Comparison of ENCODE assay signal across 22 cellular contexts in the genomic region with DNA sequence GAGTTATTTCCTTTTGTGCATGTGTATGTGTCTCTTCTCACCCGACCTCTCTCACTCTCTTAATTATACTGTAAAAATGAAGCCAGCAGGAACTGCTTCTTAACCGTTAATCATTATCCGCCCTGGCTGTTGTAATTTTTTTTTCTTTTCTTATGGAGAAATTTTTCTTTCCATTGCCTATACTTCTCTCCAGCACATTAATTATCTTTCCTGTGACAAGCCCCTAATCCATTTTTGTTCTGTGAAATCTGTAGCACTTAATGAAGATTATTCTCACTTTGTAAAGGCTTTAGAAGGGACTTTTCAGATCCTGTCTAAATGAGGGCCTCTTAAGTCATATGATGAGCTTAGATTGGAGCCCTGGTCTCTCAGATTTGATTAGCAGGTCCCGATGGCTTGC.
A peak's percentile ranks its signal among the peaks of the same experiment; 100 is the strongest.
DNase-seq lines count a peak whose midpoint lies in the region; ATAC-seq, FAIRE-seq and TF ChIP-seq lines count a peak whose summit lies in the region.
"Had no signal": no experiment of that assay in that cellular context is flagged by ENCODE, and none has a peak within 500 bp of the region (broad histone marks: within the 10 kb centered on the region; RNA-seq: fewer than 3 reads in every experiment).

No MANE protein-coding gene starts in this region.

- H3K27me3 ChIP-seq in endothelial cell of umbilical vein (ENCODE audit: control insufficient read depth in 2 of 2, insufficient read depth in 2 of 2, low read length in 2 of 2) = no peaks in the 10 kb centered on the region
- H3K27me3 ChIP-seq: BLaER1, body of pancreas, SJCRH30 had no signal

- peaks cover 34% of the 10 kb centered on the region for H3K4me1 ChIP-seq in endothelial cell of umbilical vein (ENCODE audit: control insufficient read depth, extremely low read depth, insufficient read depth, low read length)
- H3K4me1 ChIP-seq: BLaER1, parathyroid adenoma had no signal

- H3K36me3 ChIP-seq in endothelial cell of umbilical vein (ENCODE audit: control insufficient read depth in 2 of 2, extremely low read depth in 1 of 2, insufficient read depth in 2 of 2, low read length in 2 of 2) = no peaks in the 10 kb centered on the region
- H3K36me3 ChIP-seq: BLaER1, SJCRH30 had no signal

- dilution Hi-C loops in endothelial cell of umbilical vein (cut with MboI; ENCODE audit: extremely low pct_ligation_motif_present, low sequenced_read_pairs) = no loop called here

- H3K27ac ChIP-seq in endothelial cell of umbilical vein (ENCODE audit: insufficient read depth, low read depth, low read length) = peak overlapping the region; percentile 78
- H3K27ac ChIP-seq in caudate nucleus (ENCODE audit: low read depth, low read length) = no peak overlapping the region
- H3K27ac ChIP-seq: 22Rv1, BLaER1, parathyroid adenoma, SJCRH30 had no signal

- H4K20me1 ChIP-seq in endothelial cell of umbilical vein (replicated peaks; ENCODE audit: control insufficient read depth, extremely low read depth, insufficient read depth, low read length) = no peaks in the 10 kb centered on the region
- H4K20me1 ChIP-seq: BLaER1 had no signal

- no peak for FAIRE-seq in endothelial cell of umbilical vein (lab: Jason Lieb, UNC)

- POLR2A ChIA-PET in endothelial cell of umbilical vein (lab: Charles Lee) = no interaction called here

- peak overlapping the region; percentile 25 for H3K9ac ChIP-seq in endothelial cell of umbilical vein (replicated peaks; ENCODE audit: extremely low read depth, insufficient read depth, low read length)
- H3K9ac ChIP-seq: BLaER1, parathyroid adenoma had no signal

- no peaks in the 10 kb centered on the region for H3K9me1 ChIP-seq in endothelial cell of umbilical vein (replicated peaks; ENCODE audit: control insufficient read depth, extremely low read depth, insufficient read depth, low read length)

- CTCF ChIA-PET in endothelial cell of umbilical vein (lab: Charles Lee) = interaction anchor here (1.0 to 3.2 kb wide), 10 partner anchors 10 to 932 kb away, joined by 3 to 43 read pairs (median 6); a partner anchor contains a TSS

- TF ChIP-seq POLR2A in endothelial cell of umbilical vein (IDR thresholded peaks at IDR 0.05; ENCODE audit: low read depth, low read length) = no peak

- no peaks in the 10 kb centered on the region for H3K79me2 ChIP-seq in endothelial cell of umbilical vein (ENCODE audit: control insufficient read depth, insufficient read depth, low read length)
- H3K79me2 ChIP-seq: parathyroid adenoma had no signal

- DNase-seq in DMS53 (lab: John Stamatoyannopoulos, UW) (peak; percentile 13), DMS53 treated with DMSO at 0.1 percent for 48 hours (lab: John Stamatoyannopoulos, UW; ENCODE audit: unreplicated experiment) (no peak), NCI-H524 treated with DMSO at 0.1 percent for 48 hours (lab: John Stamatoyannopoulos, UW) (peak; percentile 97), endothelial cell of umbilical vein (ENCODE audit: low read depth, low spot score) (peak; percentile 59), retina (peak; percentile 32), caudate nucleus (lab: John Stamatoyannopoulos, UW) (no peak), NCI-H446 (lab: John Stamatoyannopoulos, UW) (no peak)
- DNase-seq: activated B cell treated with CpG ODN at 0.5 μM for 24 hours; body of pancreas; erythroblast; HFFc6; left ventricle myocardium superior; NCI-H1694 treated with DMSO at 0.1 percent for 48 hours; NCI-H510A; SJCRH30; stimulated activated CD4-positive, alpha-beta T cell treated with anti-CD3 and anti-CD28 coated beads, Interleukin-4, amount 100 ng/mL, for 4 hours had no signal

- H2AFZ ChIP-seq in endothelial cell of umbilical vein (ENCODE audit: low read depth, low read length) = peak overlapping the region; percentile 26
- H2AFZ ChIP-seq: parathyroid adenoma had no signal

- BruUV-seq in endothelial cell of umbilical vein (replicated peaks; lab: Mats Ljungman, UMichigan) = no TSS peak

- peak overlapping the region in 1 of 3 experiments; percentile 33 for H3K4me3 ChIP-seq in endothelial cell of umbilical vein (replicated peaks in 1 of 3; ENCODE audit: insufficient read depth in 1 of 3, low read depth in 1 of 3, low read length in 3 of 3)
- H3K4me3 ChIP-seq: BLaER1, body of pancreas, SJCRH30, skin epidermis had no signal

- H3K9me3 ChIP-seq in endothelial cell of umbilical vein (replicated peaks; ENCODE audit: control insufficient read depth, insufficient read depth, low read length) = no peaks in the 10 kb centered on the region
- H3K9me3 ChIP-seq: BLaER1, body of pancreas, SJCRH30 had no signal

- intact Hi-C loops in endothelial cell of umbilical vein (cut with micrococcal nuclease) = loop anchor here (1.0 kb wide), 5 partner anchors 13 to 137 kb away; no protein-coding TSS in a partner anchor

- TF ChIP-seq CTCF in endothelial cell of umbilical vein (IDR thresholded peaks at IDR 0.05; ENCODE audit: extremely low read depth in 1 of 2, insufficient read depth in 1 of 2, low read depth in 1 of 2, low read length in 2 of 2) = no peak

- peak overlapping the region; percentile 67 for H3K4me2 ChIP-seq in endothelial cell of umbilical vein (ENCODE audit: insufficient read depth, low read length)
- H3K4me2 ChIP-seq: BLaER1 had no signal

- no peak for ATAC-seq in GM21737 (IDR thresholded peaks at IDR 0.05; ENCODE audit: unreplicated experiment)
- ATAC-seq: activated naive CD4-positive, alpha-beta T cell treated with anti-CD3 and anti-CD28 coated beads, Interleukin-2, amount 50 U/mL, for 72 hours; body of pancreas had no signal

TF ChIP-seq in endothelial cell of umbilical vein, 7 proteins besides CTCF, POLR2A, EP300 and RAD21:
- TF ChIP-seq FOS (IDR thresholded peaks at IDR 0.05; ENCODE audit: borderline replicate concordance, insufficient read depth, low read length) (no peak), JUN (IDR thresholded peaks at IDR 0.05; ENCODE audit: borderline replicate concordance, insufficient read depth, insufficient read length, low read depth) (no peak), MYC (IDR thresholded peaks at IDR 0.05; ENCODE audit: low read depth, low read length) (no peak)

Comparison
In these comparisons a context has a peak if more than half of its experiments do, and no peak if none do; other contexts are left out.
1. DNase-seq: peak in DMS53 (single experiment), NCI-H524 treated with DMSO at 0.1 percent for 48 hours (single experiment), endothelial cell of umbilical vein (single experiment) and retina (single experiment); none in DMS53 treated with DMSO at 0.1 percent for 48 hours (single experiment), caudate nucleus (0 of 61) and NCI-H446 (0 of 2).